ENCODE assay signal across 8 cellular contexts in the genomic region with DNA sequence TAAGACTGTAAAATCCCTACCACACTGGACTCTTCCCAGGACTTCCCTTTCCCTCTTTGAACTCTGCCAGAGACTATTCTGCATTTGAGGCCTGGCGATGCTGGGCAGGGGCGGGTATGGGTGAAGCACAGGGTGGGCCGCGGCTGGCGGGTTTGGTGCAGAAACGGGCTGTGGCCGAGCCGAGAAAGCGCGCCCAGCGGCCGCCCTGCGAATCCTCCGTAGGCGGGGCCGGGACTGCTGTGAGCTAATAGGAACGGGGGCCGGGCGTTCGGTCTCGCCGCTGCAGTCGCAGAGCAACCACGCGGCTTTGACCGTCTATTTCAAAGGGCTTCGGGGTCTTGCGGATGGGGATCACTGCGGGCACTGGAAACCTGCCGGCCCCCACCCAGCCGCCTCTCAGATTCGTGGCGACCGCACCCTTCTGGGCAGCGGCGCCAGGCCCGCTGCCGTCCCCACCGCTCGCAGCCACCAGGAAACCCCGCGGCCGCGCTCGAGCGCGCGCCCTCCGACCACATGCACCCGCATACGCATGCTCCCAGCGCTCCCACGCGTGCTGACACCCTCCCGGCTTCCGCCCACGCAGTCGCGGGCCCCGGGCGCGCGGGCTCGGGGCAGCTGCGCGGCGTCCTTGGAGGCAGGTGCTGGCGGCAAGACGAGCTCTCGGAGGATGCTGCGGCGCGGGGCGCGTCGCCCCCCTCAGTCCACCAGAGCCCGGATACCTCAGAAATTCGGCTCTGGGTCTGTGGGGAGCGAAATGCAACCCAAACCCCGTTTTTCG. TPM values are rescaled to one million over a fixed set of nuclear protein-coding genes. Genes with fewer than 3 reads are reported as not detected.
DNase-seq lines count a peak whose midpoint lies in the region; ATAC-seq and TF ChIP-seq lines count a peak whose summit lies in the region.

No MANE protein-coding gene starts in this region.

- peaks cover 8% of the 10 kb centered on the region for H3K27me3 Mint-ChIP-seq in type B pancreatic cell

- peaks cover 12% of the 10 kb centered on the region for H3K36me3 Mint-ChIP-seq in type B pancreatic cell

- no peaks in the 10 kb centered on the region for H3K27me3 ChIP-seq in heart right ventricle

- DNase-seq in HFF-Myc (ENCODE audit: extremely low read depth, low read depth) (peak; percentile 49), MV-4-11 (lab: John Stamatoyannopoulos, UW) (peak; percentile 82), SW480 (ENCODE audit: low spot score) (peak; percentile 89), heart right ventricle (peak; percentile 89), posterior cingulate gyrus (peak; percentile 76 to 97 (median 86)), type B pancreatic cell (ENCODE audit: extremely low spot score, unreplicated experiment) (peak; percentile 88)

- peak; percentile 64 to 81 (median 76) for ATAC-seq in heart right ventricle

- peaks cover 0 to 7% (median 0%) of the 10 kb centered on the region in 11 donors for H3K9me3 ChIP-seq in heart right ventricle

- peaks cover 5% of the 10 kb centered on the region for H3K9me3 Mint-ChIP-seq in type B pancreatic cell

- peak overlapping the region; percentile 89 for H3K4me3 Mint-ChIP-seq in type B pancreatic cell

- WGBS in adipose tissue, 3 donors = 0 to 1% (median 0%) methylated on average over 79 to 81 of the region's 81 CpGs
- WGBS in heart right ventricle, 2 donors = 0% methylated on average over 68 to 81 of the region's 81 CpGs

- H3K4me1 Mint-ChIP-seq in type B pancreatic cell (ENCODE audit: unreplicated experiment) = peaks cover 33% of the 10 kb centered on the region

- intact Hi-C loops in heart right ventricle (cut with DNase I) (loop anchor here (2.0 to 10.0 kb wide), 12 partner anchors 212 to 544 kb away; partner anchors contain the start of genes DR1 (in 2 of the 10) and FNBP1L (in 2 of the 10)), posterior cingulate gyrus (cut with DNase I) (loop anchor here (2.0 to 5.0 kb wide), 3 partner anchors 219 to 499 kb away; partner anchors contain the start of gene DR1)

- H3K27ac ChIP-seq in adipose tissue (ENCODE audit: low read depth, low read length) (peak overlapping the region; percentile 47), heart right ventricle (peak overlapping the region; percentile 86 to 98 (median 96))

- TF ChIP-seq CTCF in GM12873 (IDR thresholded peaks at IDR 0.05; ENCODE audit: insufficient read depth, low read depth, low read length, missing control alignments) (peak; percentile 33), HFF-Myc (IDR thresholded peaks at IDR 0.05; ENCODE audit: low read depth, low read length, missing control alignments) (no peak), heart right ventricle (IDR thresholded peaks at IDR 0.05) (peak in 7 of 9 donors; percentile 17 to 57 (median 40)), type B pancreatic cell (conservative IDR thresholded peaks at IDR 0.05) (peak; percentile 62)

- peak overlapping the region; percentile 95 for H3K27ac Mint-ChIP-seq in type B pancreatic cell

- H3K4me1 ChIP-seq in heart right ventricle = peaks cover 4 to 38% (median 31%) of the 10 kb centered on the region in 9 donors

- H3K4me3 ChIP-seq in HFF-Myc (replicated peaks; ENCODE audit: low read depth, low read length) (peak overlapping the region; percentile 60), heart right ventricle (peak overlapping the region; percentile 69 to 93 (median 86))

- peaks cover 0 to 5% (median 0%) of the 10 kb centered on the region in 9 donors for H3K36me3 ChIP-seq in heart right ventricle

RNA-seq across cellular contexts. Expression of gene DNTTIP2, which starts 32.7 kb away (rescaled TPM):
- 10 to 100 TPM; 12.8 to 41.9 (median 37.4) TPM for polyA plus RNA-seq in adipose tissue
- 10 to 100 TPM; 33.9 to 44.3 (median 41.7) TPM for total RNA-seq in heart right ventricle
- 10 to 100 TPM; 40.1 to 64.7 TPM for polyA plus RNA-seq in heart right ventricle
- 47.1 and 55.1 TPM in 2 replicates for total RNA-seq in type B pancreatic cell (ENCODE audit: low replicate concordance)

Comparison
In these comparisons a context has a peak if more than half of its experiments do, and no peak if none do; other contexts are left out.
1. Peak in every context shown above with its lines: DNase-seq, ATAC-seq, H3K4me3 ChIP-seq and H3K27ac ChIP-seq.